In genomic region chr17:79630120-79630519, GRCh38 we compare ENCODE assay signal across 19 cellular contexts. TPM values are rescaled to one million over a fixed set of nuclear protein-coding genes. Genes with fewer than 3 reads are reported as not detected.
A peak's percentile ranks its signal among the peaks of the same experiment; 100 is the strongest.
DNase-seq lines count a peak whose midpoint lies in the region; ATAC-seq and TF ChIP-seq lines count a peak whose summit lies in the region.
"Had no signal": no experiment of that assay in that cellular context is flagged by ENCODE, and none has a peak within 500 bp of the region (broad histone marks: within the 10 kb centered on the region; RNA-seq: fewer than 3 reads in every experiment).

No MANE protein-coding gene starts in this region.

- no peak overlapping the region for H3K27ac Mint-ChIP-seq in activated CD4-positive, alpha-beta memory T cell treated with anti-CD3 and anti-CD28 coated beads, Interleukin-2, amount 10 ng/mL, durations not matched to agents 7 days and 5 days
- no peak overlapping the region for H3K27ac Mint-ChIP-seq in activated CD4-positive, alpha-beta memory T cell treated with anti-CD3 and anti-CD28 coated beads for 36 hours
- H3K27ac Mint-ChIP-seq: activated B cell treated with CpG ODN at 0.5 μM for 24 hours; activated naive CD4-positive, alpha-beta T cell treated with anti-CD3 and anti-CD28 coated beads for 36 hours; T-helper 17 cell had no signal

- H3K4me3 ChIP-seq in RWPE2 (ENCODE audit: severe bottlenecking) = no peak overlapping the region
- H3K4me3 ChIP-seq in tibial artery = no peak overlapping the region
- no peak overlapping the region for H3K4me3 ChIP-seq in effector memory CD4-positive, alpha-beta T cell (ENCODE audit: insufficient read depth, low read depth, low read length, poor library complexity, severe bottlenecking)
- H3K4me3 ChIP-seq: BLaER1 treated with 17β-estradiol and CSF1 and Interleukin-3, amounts not matched to agents 10 nM and 100 nM; mucosa of descending colon had no signal

- H3K9me3 ChIP-seq in RWPE2 (ENCODE audit: severe bottlenecking) (no peaks in the 10 kb centered on the region), tibial artery (no peaks in the 10 kb centered on the region)
- no peaks in the 10 kb centered on the region for H3K9me3 ChIP-seq in effector memory CD4-positive, alpha-beta T cell (ENCODE audit: control insufficient read depth, low read length)
- H3K9me3 ChIP-seq: BLaER1 treated with 17β-estradiol and CSF1 and Interleukin-3, amounts not matched to agents 10 nM and 100 nM; mucosa of descending colon; neutrophil had no signal

- POLR2A ChIA-PET in activated CD4-positive, alpha-beta memory T cell treated with anti-CD3 and anti-CD28 coated beads, Interleukin-2, amount 10 ng/mL, durations not matched to agents 7 days and 5 days (lab: Charles Lee) = no interaction called here
- POLR2A ChIA-PET in activated CD4-positive, alpha-beta memory T cell treated with anti-CD3 and anti-CD28 coated beads for 36 hours (lab: Charles Lee) = no interaction called here

- ATAC-seq in RWPE2 (ENCODE audit: low read depth) (no peak), GM21447 (IDR thresholded peaks at IDR 0.05; ENCODE audit: unreplicated experiment) (no peak), HG03439 (IDR thresholded peaks at IDR 0.05; ENCODE audit: unreplicated experiment) (no peak)
- ATAC-seq: mucosa of descending colon, T-helper 17 cell had no signal

- no peaks in the 10 kb centered on the region for H3K9me3 Mint-ChIP-seq in activated CD4-positive, alpha-beta memory T cell treated with anti-CD3 and anti-CD28 coated beads, Interleukin-2, amount 10 ng/mL, durations not matched to agents 7 days and 5 days
- no peaks in the 10 kb centered on the region for H3K9me3 Mint-ChIP-seq in activated CD4-positive, alpha-beta memory T cell treated with anti-CD3 and anti-CD28 coated beads for 36 hours
- H3K9me3 Mint-ChIP-seq: activated B cell treated with CpG ODN at 0.5 μM for 24 hours; activated naive CD4-positive, alpha-beta T cell treated with anti-CD3 and anti-CD28 coated beads for 36 hours had no signal

- no peaks in the 10 kb centered on the region for H3K4me1 Mint-ChIP-seq in activated CD4-positive, alpha-beta memory T cell treated with anti-CD3 and anti-CD28 coated beads, Interleukin-2, amount 10 ng/mL, durations not matched to agents 7 days and 5 days
- no peaks in the 10 kb centered on the region for H3K4me1 Mint-ChIP-seq in activated CD4-positive, alpha-beta memory T cell treated with anti-CD3 and anti-CD28 coated beads for 36 hours (ENCODE audit: low read depth)
- H3K4me1 Mint-ChIP-seq: activated B cell treated with CpG ODN at 0.5 μM for 24 hours, T-helper 17 cell had no signal

- H3K27ac ChIP-seq in RWPE2 (ENCODE audit: poor library complexity, severe bottlenecking) (no peak overlapping the region), tibial artery (no peak overlapping the region)
- H3K27ac ChIP-seq in effector memory CD4-positive, alpha-beta T cell (ENCODE audit: insufficient read depth, low read length, poor library complexity, severe bottlenecking) = no peak overlapping the region
- H3K27ac ChIP-seq: BLaER1 treated with 17β-estradiol and CSF1 and Interleukin-3, amounts not matched to agents 10 nM and 100 nM; neutrophil had no signal

- no peaks in the 10 kb centered on the region for H3K36me3 ChIP-seq in RWPE2 (ENCODE audit: low read depth)
- H3K36me3 ChIP-seq in tibial artery = no peaks in the 10 kb centered on the region
- no peaks in the 10 kb centered on the region for H3K36me3 ChIP-seq in effector memory CD4-positive, alpha-beta T cell (ENCODE audit: control insufficient read depth, insufficient read depth, low read length)
- H3K36me3 ChIP-seq: BLaER1 treated with 17β-estradiol and CSF1 and Interleukin-3, amounts not matched to agents 10 nM and 100 nM; neutrophil had no signal

- H3K36me3 Mint-ChIP-seq in activated CD4-positive, alpha-beta memory T cell treated with anti-CD3 and anti-CD28 coated beads, Interleukin-2, amount 10 ng/mL, durations not matched to agents 7 days and 5 days (ENCODE audit: low read depth) = no peaks in the 10 kb centered on the region
- no peaks in the 10 kb centered on the region for H3K36me3 Mint-ChIP-seq in activated CD4-positive, alpha-beta memory T cell treated with anti-CD3 and anti-CD28 coated beads for 36 hours

- intact Hi-C loops in activated CD4-positive, alpha-beta memory T cell treated with anti-CD3 and anti-CD28 coated beads for 36 hours (cut with micrococcal nuclease) = no loop called here
- intact Hi-C loops in tibial artery (cut with DNase I; ENCODE audit: low total_unique reads) = no loop called here

- TF ChIP-seq CTCF in RWPE2 (IDR thresholded peaks at IDR 0.05; ENCODE audit: poor library complexity, severe bottlenecking) = no peak
- no peak for TF ChIP-seq CTCF in tibial artery (IDR thresholded peaks at IDR 0.05)

- CTCF ChIA-PET in activated CD4-positive, alpha-beta memory T cell treated with anti-CD3 and anti-CD28 coated beads, Interleukin-2, amount 10 ng/mL, durations not matched to agents 7 days and 5 days (lab: Charles Lee) = no interaction called here
- CTCF ChIA-PET in activated CD4-positive, alpha-beta memory T cell treated with anti-CD3 and anti-CD28 coated beads for 36 hours (lab: Charles Lee) = no interaction called here

- DNase-seq in activated CD4-positive, alpha-beta memory T cell treated with anti-CD3 and anti-CD28 coated beads, Interleukin-2, amount 10 ng/mL, durations not matched to agents 7 days and 5 days = peak; percentile 9
- DNase-seq in activated CD4-positive, alpha-beta memory T cell treated with anti-CD3 and anti-CD28 coated beads for 36 hours = no peak
- peak; percentile 41 for DNase-seq in RWPE2 (ENCODE audit: low spot score)
- DNase-seq in mesenteric fat pad (ENCODE audit: low spot score) = peak; percentile 28
- peak; percentile 2 to 61 for DNase-seq in tibial artery
- DNase-seq in effector memory CD4-positive, alpha-beta T cell = no peak
- DNase-seq: activated naive CD4-positive, alpha-beta T cell treated with anti-CD3 and anti-CD28 coated beads for 36 hours; DMS 273 treated with DMSO at 0.1 percent for 48 hours; GF-D8; hippocampal formation; mucosa of descending colon; NCI-H526; T-helper 17 cell had no signal

- H3K27me3 Mint-ChIP-seq in activated CD4-positive, alpha-beta memory T cell treated with anti-CD3 and anti-CD28 coated beads, Interleukin-2, amount 10 ng/mL, durations not matched to agents 7 days and 5 days = peaks cover 2% of the 10 kb centered on the region
- H3K27me3 Mint-ChIP-seq in activated CD4-positive, alpha-beta memory T cell treated with anti-CD3 and anti-CD28 coated beads for 36 hours = peaks cover 30% of the 10 kb centered on the region

- H3K27me3 ChIP-seq in RWPE2 (ENCODE audit: insufficient read depth, poor library complexity, severe bottlenecking) = peaks cover 59% of the 10 kb centered on the region
- peaks cover 0 to 70% of the 10 kb centered on the region in 2 donors for H3K27me3 ChIP-seq in tibial artery
- H3K27me3 ChIP-seq in effector memory CD4-positive, alpha-beta T cell (replicated peaks; ENCODE audit: control insufficient read depth, insufficient read depth, low read length, poor library complexity, severe bottlenecking) = peaks cover 4% of the 10 kb centered on the region
- H3K27me3 ChIP-seq: BLaER1 treated with 17β-estradiol and CSF1 and Interleukin-3, amounts not matched to agents 10 nM and 100 nM had no signal

- H3K4me1 ChIP-seq in RWPE2 (ENCODE audit: insufficient read depth, poor library complexity, severe bottlenecking) (no peaks in the 10 kb centered on the region), tibial artery (no peaks in the 10 kb centered on the region)
- H3K4me1 ChIP-seq in effector memory CD4-positive, alpha-beta T cell (ENCODE audit: control insufficient read depth, insufficient read depth, low read length, poor library complexity, severe bottlenecking) = no peaks in the 10 kb centered on the region
- H3K4me1 ChIP-seq: BLaER1 treated with 17β-estradiol and CSF1 and Interleukin-3, amounts not matched to agents 10 nM and 100 nM had no signal

- H3K4me3 Mint-ChIP-seq in activated CD4-positive, alpha-beta memory T cell treated with anti-CD3 and anti-CD28 coated beads, Interleukin-2, amount 10 ng/mL, durations not matched to agents 7 days and 5 days = no peak overlapping the region
- H3K4me3 Mint-ChIP-seq in activated CD4-positive, alpha-beta memory T cell treated with anti-CD3 and anti-CD28 coated beads for 36 hours = no peak overlapping the region
- H3K4me3 Mint-ChIP-seq: activated B cell treated with CpG ODN at 0.5 μM for 24 hours; activated naive CD4-positive, alpha-beta T cell treated with anti-CD3 and anti-CD28 coated beads for 36 hours; T-helper 17 cell had no signal

RNA-seq across cellular contexts. Expression of gene RBFOX3, which starts 19.3 kb away (rescaled TPM):
- total RNA-seq in activated CD4-positive, alpha-beta memory T cell treated with anti-CD3 and anti-CD28 coated beads, Interleukin-2, amount 10 ng/mL, durations not matched to agents 7 days and 5 days = not detected
- not detected for total RNA-seq in activated CD4-positive, alpha-beta memory T cell treated with anti-CD3 and anti-CD28 coated beads for 36 hours
- 0.45 TPM for total RNA-seq in mesenteric fat pad
- total RNA-seq: A172; activated naive CD4-positive, alpha-beta T cell treated with anti-CD3 and anti-CD28 coated beads for 36 hours had no signal

Comparison
In these comparisons a context has a peak if more than half of its experiments do, and no peak if none do; other contexts are left out.
1. DNase-seq: peak in activated CD4-positive, alpha-beta memory T cell treated with anti-CD3 and anti-CD28 coated beads, Interleukin-2, amount 10 ng/mL, durations not matched to agents 7 days and 5 days (single experiment), RWPE2 (single experiment), mesenteric fat pad (single experiment) and tibial artery (2 of 2); none in activated CD4-positive, alpha-beta memory T cell treated with anti-CD3 and anti-CD28 coated beads for 36 hours (single experiment) and effector memory CD4-positive, alpha-beta T cell (0 of 3).